In genomic region chr4:105474110-105474518, GRCh38 we compare ENCODE assay signal across 8 cellular contexts. TPM values are rescaled to one million over a fixed set of nuclear protein-coding genes. Genes with fewer than 3 reads are reported as not detected.
DNase-seq lines count a peak whose midpoint lies in the region; ATAC-seq, FAIRE-seq and TF ChIP-seq lines count a peak whose summit lies in the region.

No MANE protein-coding gene starts in this region.

- dilution Hi-C loops in mammary epithelial cell (cut with HindIII; ENCODE audit: low sequenced_read_pairs), result no loop called here

- H3K4me1 ChIP-seq in CD4-positive, alpha-beta memory T cell (ENCODE audit: insufficient read depth, low read length), result peaks cover 35% of the 10 kb centered on the region
- H3K4me1 ChIP-seq in mammary epithelial cell (ENCODE audit: insufficient read depth, low read length), result peaks cover 7% of the 10 kb centered on the region
- H3K4me1 ChIP-seq in kidney (ENCODE audit: control insufficient read depth in 1 of 2, insufficient read depth in 1 of 2, low read depth in 1 of 2, low read length in 2 of 2), result peaks cover 6 to 10% of the 10 kb centered on the region in 2 donors

- H3K27ac ChIP-seq in CD4-positive, alpha-beta memory T cell (ENCODE audit: low read depth, low read length), result peak overlapping the region; percentile 97
- H3K27ac ChIP-seq in mammary epithelial cell (ENCODE audit: insufficient read depth, low read depth, low read length) (peak overlapping the region; percentile 83), kidney (ENCODE audit: low read depth in 2 of 2, low read length in 2 of 2) (peak overlapping the region; percentile 98 to 99)

- peaks cover 41% of the 10 kb centered on the region for H3K79me2 ChIP-seq in mammary epithelial cell (ENCODE audit: insufficient read depth, low read length)

- H3K4me1 Mint-ChIP-seq in CD4-positive, alpha-beta memory T cell, result peaks cover 23 to 50% (median 37%) of the 10 kb centered on the region in 4 donors
- H3K4me1 Mint-ChIP-seq in stimulated activated naive B cell treated with anti-CD40 and anti-IgM and Interleukin-4, amounts not matched to agents 10 μg/mL and 1 μg/mL and 100 μg/mL, for 72 hours, result peaks cover 8 to 18% of the 10 kb centered on the region in 2 donors

- no peak for DNase-seq in CD4-positive, alpha-beta memory T cell
- DNase-seq in mammary epithelial cell (peak; percentile 81), kidney (no peak), GF-D8 (lab: John Stamatoyannopoulos, UW) (no peak), NCI-H446 treated with DMSO at 0.1 percent for 48 hours (lab: John Stamatoyannopoulos, UW) (no peak)
- no peak for DNase-seq in stimulated activated naive B cell treated with anti-CD40 and anti-IgM and Interleukin-4, amounts not matched to agents 10 μg/mL and 1 μg/mL and 100 μg/mL, for 72 hours

- FAIRE-seq in kidney (lab: Jason Lieb, UNC), result no peak

- in situ Hi-C loops in mammary epithelial cell (cut with MboI; ENCODE audit: low sequenced_read_pairs in 2 of 2), result loop anchor here in 1 of 2 donors (25.0 kb wide), 2 partner anchors 337 to 1487 kb away; partner anchors contain the start of gene TET2

- H3K4me2 ChIP-seq in mammary epithelial cell (ENCODE audit: insufficient read depth, low read depth, low read length), result peak overlapping the region; percentile 95

- peak overlapping the region in 1 of 2 donors; percentile 84 for H3K4me3 ChIP-seq in CD4-positive, alpha-beta memory T cell (ENCODE audit: low read length in 2 of 2)
- H3K4me3 ChIP-seq in mammary epithelial cell (replicated peaks in 1 of 3; ENCODE audit: insufficient read depth in 1 of 3, low read depth in 2 of 3, low read length in 3 of 3) (peak overlapping the region; percentile 84 to 95 (median 89)), kidney (ENCODE audit: low read length in 2 of 2) (peak overlapping the region; percentile 89 to 93)

- peaks cover 0 to 3% of the 10 kb centered on the region in 2 donors for H3K27me3 Mint-ChIP-seq in CD4-positive, alpha-beta memory T cell
- no peaks in the 10 kb centered on the region for H3K27me3 Mint-ChIP-seq in stimulated activated naive B cell treated with anti-CD40 and anti-IgM and Interleukin-4, amounts not matched to agents 10 μg/mL and 1 μg/mL and 100 μg/mL, for 72 hours

- H3K9ac ChIP-seq in mammary epithelial cell (ENCODE audit: insufficient read depth, low read length) (peak overlapping the region; percentile 96), kidney (ENCODE audit: low read length in 2 of 2) (peak overlapping the region in 1 of 2 donors; percentile 98)

- 15% methylated on average over 17 of the region's 21 CpGs for WGBS in mammary epithelial cell (ENCODE audit: low coverage, missing lambda C conversion rate)

- no peaks in the 10 kb centered on the region for H3K9me3 ChIP-seq in CD4-positive, alpha-beta memory T cell (ENCODE audit: control insufficient read depth in 1 of 2, low read length in 2 of 2)
- no peaks in the 10 kb centered on the region for H3K9me3 ChIP-seq in mammary epithelial cell (replicated peaks; ENCODE audit: insufficient read depth, low read length)
- no peaks in the 10 kb centered on the region for H3K9me3 ChIP-seq in kidney (ENCODE audit: control insufficient read depth in 1 of 2, low read length in 2 of 2)

- no peaks in the 10 kb centered on the region for H3K27me3 ChIP-seq in CD4-positive, alpha-beta memory T cell (ENCODE audit: insufficient read depth, low read length)
- no peaks in the 10 kb centered on the region for H3K27me3 ChIP-seq in mammary epithelial cell (ENCODE audit: insufficient read depth, low read length)

- ATAC-seq in GM19351 (IDR thresholded peaks at IDR 0.05; ENCODE audit: unreplicated experiment), result peak; percentile 8
- no peak for ATAC-seq in stimulated activated naive B cell treated with anti-CD40 and anti-IgM and Interleukin-4, amounts not matched to agents 10 μg/mL and 1 μg/mL and 100 μg/mL, for 72 hours (replicated peaks)

- H4K20me1 ChIP-seq in mammary epithelial cell (ENCODE audit: insufficient read depth, low read length), result no peaks in the 10 kb centered on the region

- no peaks in the 10 kb centered on the region for H3K36me3 ChIP-seq in CD4-positive, alpha-beta memory T cell (ENCODE audit: insufficient read depth, low read length)
- H3K36me3 ChIP-seq in mammary epithelial cell (ENCODE audit: insufficient read depth, low read length), result no peaks in the 10 kb centered on the region
- no peaks in the 10 kb centered on the region for H3K36me3 ChIP-seq in kidney (ENCODE audit: control insufficient read depth in 1 of 2, insufficient read depth in 2 of 2, low read length in 2 of 2)

- H3K27ac Mint-ChIP-seq in CD4-positive, alpha-beta memory T cell, result peak overlapping the region; percentile 92 to 99 (median 98)
- H3K27ac Mint-ChIP-seq in stimulated activated naive B cell treated with anti-CD40 and anti-IgM and Interleukin-4, amounts not matched to agents 10 μg/mL and 1 μg/mL and 100 μg/mL, for 72 hours, result peak overlapping the region; percentile 99

- peak overlapping the region; percentile 88 to 99 (median 99) for H3K4me3 Mint-ChIP-seq in CD4-positive, alpha-beta memory T cell
- peak overlapping the region; percentile 98 to 99 for H3K4me3 Mint-ChIP-seq in stimulated activated naive B cell treated with anti-CD40 and anti-IgM and Interleukin-4, amounts not matched to agents 10 μg/mL and 1 μg/mL and 100 μg/mL, for 72 hours

- H3K36me3 Mint-ChIP-seq in CD4-positive, alpha-beta memory T cell, result peaks cover 0 to 14% of the 10 kb centered on the region in 2 donors
- peaks cover 5 to 7% of the 10 kb centered on the region in 2 donors for H3K36me3 Mint-ChIP-seq in stimulated activated naive B cell treated with anti-CD40 and anti-IgM and Interleukin-4, amounts not matched to agents 10 μg/mL and 1 μg/mL and 100 μg/mL, for 72 hours

- H2AFZ ChIP-seq in mammary epithelial cell (ENCODE audit: low read depth, low read length), result peak overlapping the region; percentile 93

- CTCF ChIA-PET in CD4-positive, alpha-beta memory T cell (lab: Charles Lee; ENCODE audit: partially characterized antibody), result interaction anchor here (0.7 to 3.5 kb wide), 44 partner anchors 8 to 611 kb away, joined by 3 to 55 read pairs (median 3); partner anchors contain the start of gene TET2
- CTCF ChIA-PET in mammary epithelial cell (lab: Charles Lee; ENCODE audit: low non-redundant PET), result interaction anchor here (0.5 to 0.8 kb wide), 4 partner anchors 216 to 1056 kb away, joined by 4 to 5 read pairs (median 4); no protein-coding TSS in a partner anchor

- POLR2A ChIA-PET in CD4-positive, alpha-beta memory T cell (lab: Charles Lee; ENCODE audit: partially characterized antibody), result interaction anchor here (0.6 to 2.2 kb wide), 12 partner anchors 10 to 842 kb away, joined by 3 to 28 read pairs (median 4); partner anchors contain the start of genes GSTCD, INTS12, TBCK and TET2

- peaks cover 0 to 2% (median 0%) of the 10 kb centered on the region in 8 donors for H3K9me3 Mint-ChIP-seq in CD4-positive, alpha-beta memory T cell
- no peaks in the 10 kb centered on the region for H3K9me3 Mint-ChIP-seq in stimulated activated naive B cell treated with anti-CD40 and anti-IgM and Interleukin-4, amounts not matched to agents 10 μg/mL and 1 μg/mL and 100 μg/mL, for 72 hours

- TF ChIP-seq CTCF in LNCAP (IDR thresholded peaks at IDR 0.05) (peak; percentile 78), mammary epithelial cell (conservative IDR thresholded peaks at IDR 0.05 in 1 of 2, IDR thresholded peaks at IDR 0.05 in 1 of 2; ENCODE audit: extremely low read depth in 1 of 2, insufficient read depth in 1 of 2, low read depth in 1 of 2, low read length in 2 of 2) (peak; percentile 62 to 89), kidney (IDR thresholded peaks at IDR 0.05; ENCODE audit: borderline replicate concordance, extremely low read depth, insufficient read depth) (peak; percentile 84)

- BruUV-seq in mammary epithelial cell (replicated peaks; lab: Mats Ljungman, UMichigan), result no TSS peak

- intact Hi-C loops in CD4-positive, alpha-beta memory T cell (cut with micrococcal nuclease), result loop anchor here (10.0 kb wide), 2 partner anchors 841 to 979 kb away; partner anchors contain the start of genes AIMP1, CXXC4 and TBCK
- intact Hi-C loops in mammary epithelial cell (cut with micrococcal nuclease), result loop anchor here (5.0 to 10.0 kb wide), 4 partner anchors 229 to 782 kb away; no protein-coding TSS in a partner anchor
- intact Hi-C loops in kidney (cut with DNase I), result loop anchor here (5.0 kb wide), 1 partner anchor 332 kb away; no protein-coding TSS in a partner anchor

RNA-seq across cellular contexts. Expression of gene PPA2, which starts 0.3 kb away (rescaled TPM):
- 10 to 100 TPM; 56.3 to 59.7 TPM for total RNA-seq in CD4-positive, alpha-beta memory T cell
- polyA plus RNA-seq in CD4-positive, alpha-beta memory T cell, result 100 to 1,000 TPM; 129 to 160 TPM
- total RNA-seq in mammary epithelial cell, result 10 to 100 TPM; 92.5 to 99.0 TPM
- 74.7 TPM for polyA plus RNA-seq in mammary epithelial cell
- 26.8 TPM for polyA minus RNA-seq in mammary epithelial cell
- 84.9 TPM for total RNA-seq in kidney
- polyA plus RNA-seq in kidney (ENCODE audit: insufficient read depth, low read depth, low replicate concordance), result 193 TPM
